ENCODE assay signal across 8 cellular contexts in genomic region chr3:58526124-58526957, GRCh38. TPM values are rescaled to one million over a fixed set of nuclear protein-coding genes. Genes with fewer than 3 reads are reported as not detected.
DNase-seq lines count a peak whose midpoint lies in the region; ATAC-seq and TF ChIP-seq lines count a peak whose summit lies in the region.

No MANE protein-coding gene starts in this region.

- no peaks in the 10 kb centered on the region for H3K36me3 ChIP-seq in mucosa of descending colon (ENCODE audit: low read depth)

- peak; percentile 96 for DNase-seq in ELR (ENCODE audit: low read depth)
- peak; percentile 76 for DNase-seq in NCI-H460 (ENCODE audit: extremely low read depth, low read depth)
- peak; percentile 34 for DNase-seq in cerebellar cortex (ENCODE audit: low spot score)
- no peak for DNase-seq in mucosa of descending colon
- no peak for DNase-seq in stimulated activated CD4-positive, alpha-beta T cell treated with anti-CD3 and anti-CD28 coated beads, Interleukin-4, amount 100 ng/mL, for 4 hours
- no peak for DNase-seq in activated T-cell treated with anti-CD3 and anti-CD28 coated beads for 4 hours
- DNase-seq in cardiac septum (ENCODE audit: low spot score) = no peak

- peak; percentile 89 for ATAC-seq in mucosa of descending colon
- ATAC-seq in GM18519 (IDR thresholded peaks at IDR 0.05; ENCODE audit: low FRiP score, unreplicated experiment) = no peak

- H3K9me3 ChIP-seq in mucosa of descending colon = no peaks in the 10 kb centered on the region

- intact Hi-C loops in mucosa of descending colon (cut with DNase I, micrococcal nuclease) (no loop called here), cardiac septum (cut with DNase I) (no loop called here)

- H3K4me1 ChIP-seq in mucosa of descending colon (ENCODE audit: low read depth) = peaks cover 2% of the 10 kb centered on the region

- H3K4me3 ChIP-seq in mucosa of descending colon = no peak overlapping the region

- TF ChIP-seq CTCF in mucosa of descending colon (IDR thresholded peaks at IDR 0.05) = no peak

RNA-seq across cellular contexts. Expression of gene ACOX2, which starts 10.6 kb away (rescaled TPM):
- 9.3 and 11.5 TPM in 2 replicates for total RNA-seq in NCI-H460 (2014; rRNA removed; shearing (Covaris generic))
- 6.4 and 8.5 TPM in 2 replicates for polyA plus RNA-seq in NCI-H460 (2014; cell fraction: nucleus; rRNA removed)
- total RNA-seq in mucosa of descending colon (10 to 100 TPM; 34.8 to 51.2 (median 48.9) TPM), cardiac septum (31.2 TPM)

RNA-seq across cellular contexts. Expression of gene KCTD6, which starts 34.4 kb away (rescaled TPM):
- 16.1 and 20.2 TPM in 2 replicates for total RNA-seq in NCI-H460 (2014; rRNA removed; shearing (Covaris generic))
- polyA plus RNA-seq in NCI-H460 (2014; cell fraction: nucleus; rRNA removed) = 17.2 and 19.7 TPM in 2 replicates
- 10 to 100 TPM in 1 of 3 donors, 1 to 10 TPM in 2; 6.5 to 11.4 (median 8.7) TPM for total RNA-seq in mucosa of descending colon
- 7.5 TPM for total RNA-seq in cardiac septum

RNA-seq across cellular contexts. Expression of gene FAM107A, which starts 50.9 kb away (rescaled TPM):
- 0.05 TPM in 1 of 2 replicates, not detected in the other for total RNA-seq in NCI-H460 (2014; rRNA removed; shearing (Covaris generic))
- polyA plus RNA-seq in NCI-H460 (2014; cell fraction: nucleus; rRNA removed) = 0.03 TPM in 1 of 2 replicates, not detected in the other
- total RNA-seq in mucosa of descending colon (10 to 100 TPM in 2 of 3 donors, 1 to 10 TPM in 1; 2.2 to 24.1 (median 23.6) TPM), cardiac septum (29.9 TPM)

Comparison
In these comparisons a context has a peak if more than half of its experiments do, and no peak if none do; other contexts are left out.
1. DNase-seq: peak in ELR (single experiment), NCI-H460 (single experiment) and cerebellar cortex (single experiment); none in mucosa of descending colon (0 of 3), stimulated activated CD4-positive, alpha-beta T cell treated with anti-CD3 and anti-CD28 coated beads, Interleukin-4, amount 100 ng/mL, for 4 hours (0 of 2), activated T-cell treated with anti-CD3 and anti-CD28 coated beads for 4 hours (single experiment) and cardiac septum (single experiment).